Comparison of ENCODE assay signal across 1 cellular context in genomic region chr22:43378011-43378704, GRCh38.
TF ChIP-seq lines count a peak whose summit lies in the region.

No MANE protein-coding gene starts in this region.

TF ChIP-seq in HepG2, 621 proteins besides CTCF, POLR2A, EP300 and RAD21 (continued from another document and continues in another):
- TF ChIP-seq PAXIP1 (CRISPR knock-in tag; conservative IDR thresholded peaks at IDR 0.05) (peak; percentile 78), SOX13 (IDR thresholded peaks at IDR 0.05) (peak; percentile 69), SOX13 (CRISPR knock-in tag; conservative IDR thresholded peaks at IDR 0.05 in 1 of 2, IDR thresholded peaks at IDR 0.05 in 1 of 2) (peak in 1 of 2 experiments; percentile 91; a peak in 2 of 4 replicates), HMG20A (CRISPR knock-in tag; IDR thresholded peaks at IDR 0.05; ENCODE audit: borderline replicate concordance) (peak; percentile 71), NFAT5 (CRISPR knock-in tag; IDR thresholded peaks at IDR 0.05) (no peak), ZNF644 (CRISPR knock-in tag; IDR thresholded peaks at IDR 0.05; ENCODE audit: low read depth) (no peak), ZNF614 (CRISPR knock-in tag; IDR thresholded peaks at IDR 0.05; ENCODE audit: borderline replicate concordance) (no peak; the same call in 1 of the 2 replicates), ZNF329 (CRISPR knock-in tag; IDR thresholded peaks at IDR 0.05; ENCODE audit: low read depth) (no peak), TMF1 (CRISPR knock-in tag; IDR thresholded peaks at IDR 0.05; ENCODE audit: low read depth) (no peak), NPAS2 (CRISPR knock-in tag; IDR thresholded peaks at IDR 0.05; ENCODE audit: borderline replicate concordance) (no peak), ZNF589 (CRISPR knock-in tag; conservative IDR thresholded peaks at IDR 0.05) (no peak), ISX (CRISPR knock-in tag; conservative IDR thresholded peaks at IDR 0.05) (no peak), AKNA (CRISPR knock-in tag; IDR thresholded peaks at IDR 0.05; ENCODE audit: borderline replicate concordance) (no peak), ZNF530 (CRISPR knock-in tag; IDR thresholded peaks at IDR 0.05; ENCODE audit: low read depth) (no peak), HDAC6 (IDR thresholded peaks at IDR 0.05; ENCODE audit: low read depth, low read length) (no peak), MXI1 (IDR thresholded peaks at IDR 0.05; ENCODE audit: borderline replicate concordance, low read depth, low read length) (no peak), ZBTB26 (CRISPR knock-in tag; IDR thresholded peaks at IDR 0.05; ENCODE audit: borderline replicate concordance) (no peak), ZBTB4 (CRISPR knock-in tag; IDR thresholded peaks at IDR 0.05; ENCODE audit: borderline replicate concordance) (no peak), ZMAT3 (CRISPR knock-in tag; conservative IDR thresholded peaks at IDR 0.05) (no peak), ZBTB34 (CRISPR knock-in tag; IDR thresholded peaks at IDR 0.05) (no peak), MIXL1 (CRISPR knock-in tag; IDR thresholded peaks at IDR 0.05) (no peak), KDM3A (CRISPR knock-in tag; IDR thresholded peaks at IDR 0.05; ENCODE audit: low read depth) (no peak), ZNF280D (CRISPR knock-in tag; IDR thresholded peaks at IDR 0.05) (no peak)
